9 cellular contexts compared by ENCODE assay signal in the genomic region with DNA sequence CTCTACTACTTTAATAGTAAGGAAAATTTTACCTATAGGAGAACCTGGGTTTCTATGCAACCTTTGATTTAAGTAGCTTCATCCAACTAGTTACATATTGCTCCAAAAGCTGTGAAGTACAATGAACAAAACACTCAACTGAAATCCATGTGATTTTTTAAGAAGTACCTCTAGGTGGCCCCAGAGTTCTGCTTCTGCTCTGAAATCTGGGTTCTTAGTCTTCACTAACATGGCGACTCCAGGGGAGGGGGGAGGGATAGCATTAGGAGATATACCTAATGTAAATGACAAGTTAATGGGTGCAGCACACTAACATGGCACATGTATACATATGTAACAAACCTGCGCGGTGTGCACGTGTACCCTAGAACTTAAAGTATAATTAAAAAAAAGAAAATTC.
DNase-seq lines count a peak whose midpoint lies in the region; ATAC-seq and TF ChIP-seq lines count a peak whose summit lies in the region.
"Had no signal": no experiment of that assay in that cellular context is flagged by ENCODE, and none has a peak within 500 bp of the region (broad histone marks: within the 10 kb centered on the region; RNA-seq: fewer than 3 reads in every experiment).

No MANE protein-coding gene starts in this region.

- no peaks in the 10 kb centered on the region for H3K9me3 ChIP-seq in MM.1S (replicated peaks; ENCODE audit: insufficient read depth, low read length)
- H3K9me3 ChIP-seq in esophagus muscularis mucosa: no peaks in the 10 kb centered on the region

- ATAC-seq in GM21723 (IDR thresholded peaks at IDR 0.05; ENCODE audit: unreplicated experiment): peak; percentile 89
- no peak for ATAC-seq in activated CD8-positive, alpha-beta T cell treated with anti-CD3 and anti-CD28 coated beads, Interleukin-2, amount 10 ng/mL, durations not matched to agents 7 days and 5 days

- H3K27me3 ChIP-seq in MM.1S (replicated peaks; ENCODE audit: insufficient read depth, low read length): no peaks in the 10 kb centered on the region
- no peaks in the 10 kb centered on the region for H3K27me3 ChIP-seq in mesendoderm (ENCODE audit: insufficient read depth, low read length, poor library complexity)
- H3K27me3 ChIP-seq in esophagus muscularis mucosa: no peaks in the 10 kb centered on the region

- no peak overlapping the region for H3K4ac ChIP-seq in mesendoderm (ENCODE audit: low read depth, low read length)

- H2AK5ac ChIP-seq in mesendoderm (ENCODE audit: low read length): no peak overlapping the region

- no peak overlapping the region for H4K5ac ChIP-seq in mesendoderm (ENCODE audit: low read length)

- no peaks in the 10 kb centered on the region for H3K9me3 Mint-ChIP-seq in activated CD8-positive, alpha-beta T cell treated with anti-CD3 and anti-CD28 coated beads, Interleukin-2, amount 10 ng/mL, durations not matched to agents 7 days and 5 days (ENCODE audit: insufficient read depth)
- H3K9me3 Mint-ChIP-seq: activated T-cell treated with anti-CD3 and anti-CD28 coated beads, Interleukin-2, amount 50 U/mL, for 72 hours had no signal

- H2BK15ac ChIP-seq in mesendoderm (replicated peaks; ENCODE audit: low read depth): no peak overlapping the region

- no peaks in the 10 kb centered on the region for H3K27me3 Mint-ChIP-seq in activated CD8-positive, alpha-beta T cell treated with anti-CD3 and anti-CD28 coated beads, Interleukin-2, amount 10 ng/mL, durations not matched to agents 7 days and 5 days (ENCODE audit: low read depth)

- H3K79me2 ChIP-seq in MM.1S (ENCODE audit: low read length) (no peaks in the 10 kb centered on the region), mesendoderm (ENCODE audit: control insufficient read depth, insufficient read depth, low read length) (no peaks in the 10 kb centered on the region)

- H3K4me3 ChIP-seq in MM.1S (ENCODE audit: low read length) (no peak overlapping the region), mesendoderm (ENCODE audit: low read length) (no peak overlapping the region), esophagus muscularis mucosa (no peak overlapping the region)

- no peak overlapping the region for H3K27ac ChIP-seq in MM.1S (ENCODE audit: low read length)
- no peak overlapping the region for H3K27ac ChIP-seq in mesendoderm (ENCODE audit: low read depth, low read length)
- no peak overlapping the region for H3K27ac ChIP-seq in esophagus muscularis mucosa (replicated peaks in 1 of 4)

- H3K4me1 ChIP-seq in MM.1S (ENCODE audit: low read length): no peaks in the 10 kb centered on the region
- no peaks in the 10 kb centered on the region for H3K4me1 ChIP-seq in mesendoderm (ENCODE audit: control insufficient read depth, low read depth, low read length)
- no peaks in the 10 kb centered on the region for H3K4me1 ChIP-seq in esophagus muscularis mucosa

- DNase-seq in NCI-H1105 (lab: John Stamatoyannopoulos, UW): peak; percentile 2
- DNase-seq in NCI-H1105 treated with DMSO at 0.1 percent for 48 hours (lab: John Stamatoyannopoulos, UW): no peak
- peak; percentile 46 for DNase-seq in MM.1S
- DNase-seq in activated CD8-positive, alpha-beta T cell treated with anti-CD3 and anti-CD28 coated beads, Interleukin-2, amount 10 ng/mL, durations not matched to agents 7 days and 5 days: peak; percentile 16
- peak; percentile 75 for DNase-seq in mesendoderm
- no peak for DNase-seq in esophagus muscularis mucosa (ENCODE audit: extremely low spot score)
- no peak for DNase-seq in stimulated activated CD4-positive, alpha-beta T cell treated with anti-CD3 and anti-CD28 coated beads, Interleukin-4, amount 100 ng/mL, for 24 hours
- DNase-seq: activated T-cell treated with anti-CD3 and anti-CD28 coated beads, Interleukin-2, amount 50 U/mL, for 72 hours had no signal

- POLR2A ChIA-PET in activated CD8-positive, alpha-beta T cell treated with anti-CD3 and anti-CD28 coated beads, Interleukin-2, amount 10 ng/mL, durations not matched to agents 7 days and 5 days (lab: Charles Lee): no interaction called here

- no peak overlapping the region for H4K8ac ChIP-seq in mesendoderm (ENCODE audit: low read depth, low read length)

- H3K4me1 Mint-ChIP-seq in activated CD8-positive, alpha-beta T cell treated with anti-CD3 and anti-CD28 coated beads, Interleukin-2, amount 10 ng/mL, durations not matched to agents 7 days and 5 days (ENCODE audit: low read depth): no peaks in the 10 kb centered on the region

- no peak overlapping the region for H3K18ac ChIP-seq in mesendoderm (ENCODE audit: low read length)

- no peak for TF ChIP-seq POLR2A in esophagus muscularis mucosa (IDR thresholded peaks at IDR 0.05; ENCODE audit: low read depth)

- no peak overlapping the region for H3K4me2 ChIP-seq in MM.1S (ENCODE audit: low read depth, low read length)
- H3K4me2 ChIP-seq in mesendoderm (ENCODE audit: low read length): no peak overlapping the region

- no peak overlapping the region for H2BK5ac ChIP-seq in mesendoderm (ENCODE audit: low read length)

- TF ChIP-seq CTCF in MM.1S (IDR thresholded peaks at IDR 0.05; ENCODE audit: low read length) (peak; percentile 31), esophagus muscularis mucosa (IDR thresholded peaks at IDR 0.05) (no peak)

- H3K9ac ChIP-seq in MM.1S (ENCODE audit: low read length) (no peak overlapping the region), mesendoderm (ENCODE audit: low read length) (no peak overlapping the region)

- no peak overlapping the region for H3K23ac ChIP-seq in mesendoderm (ENCODE audit: low read length)

- H3K9me2 ChIP-seq in MM.1S (replicated peaks; ENCODE audit: insufficient read depth, low read length): no peaks in the 10 kb centered on the region

- H3F3A ChIP-seq in MM.1S (ENCODE audit: insufficient read depth, low read length): no peaks in the 10 kb centered on the region

- H3K56ac ChIP-seq in mesendoderm (ENCODE audit: low read length): no peak overlapping the region

- CTCF ChIA-PET in activated CD8-positive, alpha-beta T cell treated with anti-CD3 and anti-CD28 coated beads, Interleukin-2, amount 10 ng/mL, durations not matched to agents 7 days and 5 days (lab: Charles Lee): no interaction called here

- H3K36me3 Mint-ChIP-seq in activated CD8-positive, alpha-beta T cell treated with anti-CD3 and anti-CD28 coated beads, Interleukin-2, amount 10 ng/mL, durations not matched to agents 7 days and 5 days (ENCODE audit: low read depth): no peaks in the 10 kb centered on the region

- no peak for TF ChIP-seq EP300 in esophagus muscularis mucosa (IDR thresholded peaks at IDR 0.05)

- WGBS in mesendoderm (ENCODE audit: extremely low coverage, insufficient coverage, low lambda C conversion rate): no CpG with 5 or more reads among the region's 4 CpGs
- WGBS in esophagus muscularis mucosa: 19% methylated on average over 4 of the region's 4 CpGs

- no peak overlapping the region for H3K4me3 Mint-ChIP-seq in activated CD8-positive, alpha-beta T cell treated with anti-CD3 and anti-CD28 coated beads, Interleukin-2, amount 10 ng/mL, durations not matched to agents 7 days and 5 days
- H3K4me3 Mint-ChIP-seq: activated T-cell treated with anti-CD3 and anti-CD28 coated beads, Interleukin-2, amount 50 U/mL, for 72 hours had no signal

- H2AFZ ChIP-seq in MM.1S (ENCODE audit: low read length): no peak overlapping the region

- no peaks in the 10 kb centered on the region for H3K36me3 ChIP-seq in MM.1S (replicated peaks; ENCODE audit: insufficient read depth, low read length)
- H3K36me3 ChIP-seq in mesendoderm (ENCODE audit: control insufficient read depth, insufficient read depth, low read length): no peaks in the 10 kb centered on the region
- H3K36me3 ChIP-seq in esophagus muscularis mucosa: no peaks in the 10 kb centered on the region

- intact Hi-C loops in esophagus muscularis mucosa (cut with DNase I): no loop called here

- H2BK120ac ChIP-seq in mesendoderm (ENCODE audit: low read depth, low read length): no peak overlapping the region

- H3K27ac Mint-ChIP-seq in activated CD8-positive, alpha-beta T cell treated with anti-CD3 and anti-CD28 coated beads, Interleukin-2, amount 10 ng/mL, durations not matched to agents 7 days and 5 days: no peak overlapping the region

- no peaks in the 10 kb centered on the region for H3K79me1 ChIP-seq in mesendoderm (ENCODE audit: low read length)

- H4K20me1 ChIP-seq in MM.1S (ENCODE audit: insufficient read depth, low read length): no peaks in the 10 kb centered on the region

Comparison
In these comparisons a context has a peak if more than half of its experiments do, and no peak if none do; other contexts are left out.
1. DNase-seq: peak in NCI-H1105 (single experiment), MM.1S (single experiment), activated CD8-positive, alpha-beta T cell treated with anti-CD3 and anti-CD28 coated beads, Interleukin-2, amount 10 ng/mL, durations not matched to agents 7 days and 5 days (single experiment) and mesendoderm (single experiment); none in NCI-H1105 treated with DMSO at 0.1 percent for 48 hours (single experiment), esophagus muscularis mucosa (single experiment) and stimulated activated CD4-positive, alpha-beta T cell treated with anti-CD3 and anti-CD28 coated beads, Interleukin-4, amount 100 ng/mL, for 24 hours (single experiment).